Comparison of ENCODE assay signal across 8 cellular contexts in the genomic region with DNA sequence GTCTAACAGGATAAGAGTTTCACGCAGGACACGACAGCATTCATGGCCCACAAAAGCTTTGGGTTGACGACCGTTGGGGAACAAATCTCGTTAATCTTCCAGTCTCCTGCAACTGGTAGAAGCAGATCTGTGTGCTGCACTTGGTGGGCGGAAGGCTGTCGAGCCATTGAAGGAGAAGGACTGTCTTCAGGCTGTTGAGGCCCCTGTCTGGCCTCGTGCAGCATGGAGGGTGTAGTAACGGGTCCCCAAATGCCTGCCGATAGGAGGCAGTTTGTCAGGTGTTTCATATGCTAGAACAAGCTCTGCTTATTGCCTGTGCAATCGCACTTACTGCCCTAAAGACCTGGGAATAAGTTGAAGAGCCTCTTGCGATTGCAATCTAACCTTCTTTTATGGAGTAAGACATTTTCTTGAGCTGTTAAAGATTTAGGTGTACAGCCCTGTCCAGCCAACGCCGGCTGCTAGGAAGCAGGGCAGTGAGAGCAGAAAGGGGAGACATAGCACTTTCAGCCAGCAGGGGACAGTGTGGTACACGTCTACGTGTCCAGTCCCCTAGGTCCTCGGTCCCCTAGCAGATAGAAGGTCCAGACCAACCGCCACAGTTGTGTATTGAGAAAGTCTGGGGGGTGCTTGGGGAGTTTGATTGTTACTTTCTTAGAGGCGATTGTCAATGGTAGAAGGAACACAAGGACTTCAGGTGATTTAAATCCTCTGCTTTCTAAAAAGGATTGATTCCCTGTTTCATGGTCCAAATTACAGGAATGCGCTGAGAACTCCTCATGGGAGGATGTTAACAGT.
DNase-seq lines count a peak whose midpoint lies in the region; ATAC-seq and TF ChIP-seq lines count a peak whose summit lies in the region.

No MANE protein-coding gene starts in this region.

- no peak overlapping the region for H3K27ac Mint-ChIP-seq in activated T-helper 2 cell treated with anti-CD3 and anti-CD28 coated beads, Interferon-gamma antibody, Interleukin-2, Interleukin-4, amounts not matched to agents 10 μg/mL and 5 μg/mL and 100 μg/mL, durations not matched to agents 14 hours and 24 hours and 36 hours

- H3K27me3 Mint-ChIP-seq in activated T-helper 2 cell treated with anti-CD3 and anti-CD28 coated beads, Interferon-gamma antibody, Interleukin-2, Interleukin-4, amounts not matched to agents 10 μg/mL and 5 μg/mL and 100 μg/mL, durations not matched to agents 14 hours and 24 hours and 36 hours (ENCODE audit: low read depth) = peaks cover 5% of the 10 kb centered on the region

- TF ChIP-seq CTCF in BJ (IDR thresholded peaks at IDR 0.05; ENCODE audit: insufficient read depth, low read depth, low read length) (peak; percentile 82), right lobe of liver (IDR thresholded peaks at IDR 0.05) (peak; percentile 88 to 94 (median 92)), uterus (IDR thresholded peaks at IDR 0.05) (peak; percentile 18 to 52 (median 41))

- H3K9me3 Mint-ChIP-seq in activated T-helper 2 cell treated with anti-CD3 and anti-CD28 coated beads, Interferon-gamma antibody, Interleukin-2, Interleukin-4, amounts not matched to agents 10 μg/mL and 5 μg/mL and 100 μg/mL, durations not matched to agents 14 hours and 24 hours and 36 hours = no peaks in the 10 kb centered on the region

- no peaks in the 10 kb centered on the region for H3K9me3 ChIP-seq in GM23248 (ENCODE audit: low read depth)
- no peaks in the 10 kb centered on the region for H3K9me3 ChIP-seq in right lobe of liver
- no peaks in the 10 kb centered on the region for H3K9me3 ChIP-seq in uterus

- no peak overlapping the region for H3K4me3 Mint-ChIP-seq in activated T-helper 2 cell treated with anti-CD3 and anti-CD28 coated beads, Interferon-gamma antibody, Interleukin-2, Interleukin-4, amounts not matched to agents 10 μg/mL and 5 μg/mL and 100 μg/mL, durations not matched to agents 14 hours and 24 hours and 36 hours (ENCODE audit: low read depth)

- peaks cover 14% of the 10 kb centered on the region for H3F3A ChIP-seq in GM23248 (ENCODE audit: insufficient read depth)

- H3K4me1 Mint-ChIP-seq in activated T-helper 2 cell treated with anti-CD3 and anti-CD28 coated beads, Interferon-gamma antibody, Interleukin-2, Interleukin-4, amounts not matched to agents 10 μg/mL and 5 μg/mL and 100 μg/mL, durations not matched to agents 14 hours and 24 hours and 36 hours (ENCODE audit: low read depth) = no peaks in the 10 kb centered on the region

- H3K36me3 ChIP-seq in BJ (ENCODE audit: control insufficient read depth, insufficient read depth, low read length) (no peaks in the 10 kb centered on the region), GM23248 (ENCODE audit: low read depth) (no peaks in the 10 kb centered on the region), right lobe of liver (no peaks in the 10 kb centered on the region), uterus (no peaks in the 10 kb centered on the region)

- H3K4me3 ChIP-seq in BJ (ENCODE audit: low read depth, low read length) (no peak overlapping the region), GM23248 (no peak overlapping the region), right lobe of liver (no peak overlapping the region), uterus (no peak overlapping the region)

- peaks cover 19% of the 10 kb centered on the region for H3K4me1 ChIP-seq in GM23248 (ENCODE audit: insufficient read depth)
- peaks cover 0 to 9% (median 0%) of the 10 kb centered on the region in 4 donors for H3K4me1 ChIP-seq in right lobe of liver
- H3K4me1 ChIP-seq in uterus = no peaks in the 10 kb centered on the region

- H3K9ac ChIP-seq in GM23248 = no peak overlapping the region

- WGBS in GM23248 (ENCODE audit: low coverage in 1 of 2, low lambda C conversion rate in 2 of 2, missing lambda C conversion rate in 2 of 2), 2 experiments = 76 to 78% methylated on average over 20 of the region's 20 CpGs
- 43% methylated on average over 14 of the region's 20 CpGs for WGBS in right lobe of liver (ENCODE audit: insufficient coverage, low coverage, low lambda C conversion rate, missing lambda C conversion rate)

- no peaks in the 10 kb centered on the region for H3K9me2 ChIP-seq in GM23248 (ENCODE audit: insufficient read depth)

- in situ Hi-C loops in GM23248 (cut with MboI) = loop anchor here (5.0 kb wide), 1 partner anchor 162 kb away; no protein-coding TSS in a partner anchor

- CTCF ChIA-PET in BJ (lab: Yijun Ruan, JAX) = interaction anchor here (0.7 to 6.9 kb wide), 10 partner anchors 8 to 507 kb away, joined by 3 to 153 read pairs (median 6); a partner anchor contains a TSS

- TF ChIP-seq POLR2A in right lobe of liver (IDR thresholded peaks at IDR 0.05) (no peak), uterus (IDR thresholded peaks at IDR 0.05) (no peak)

- peak; percentile 79 to 87 (median 83) for ATAC-seq in right lobe of liver

- H2AFZ ChIP-seq in GM23248 = no peak overlapping the region

- H3K36me3 Mint-ChIP-seq in activated T-helper 2 cell treated with anti-CD3 and anti-CD28 coated beads, Interferon-gamma antibody, Interleukin-2, Interleukin-4, amounts not matched to agents 10 μg/mL and 5 μg/mL and 100 μg/mL, durations not matched to agents 14 hours and 24 hours and 36 hours (ENCODE audit: low read depth) = no peaks in the 10 kb centered on the region

- no peaks in the 10 kb centered on the region for H4K20me1 ChIP-seq in GM23248 (ENCODE audit: insufficient read depth)

- H3K27me3 ChIP-seq in BJ (ENCODE audit: control insufficient read depth, insufficient read depth, low read length) = no peaks in the 10 kb centered on the region; the same call in 1 of the 2 replicates
- no peaks in the 10 kb centered on the region for H3K27me3 ChIP-seq in GM23248 (replicated peaks; ENCODE audit: insufficient read depth)
- no peaks in the 10 kb centered on the region for H3K27me3 ChIP-seq in right lobe of liver
- H3K27me3 ChIP-seq in uterus = no peaks in the 10 kb centered on the region

- H3K79me2 ChIP-seq in GM23248 (ENCODE audit: insufficient read depth) = no peaks in the 10 kb centered on the region

- intact Hi-C loops in right lobe of liver (cut with DNase I) = loop anchor here (5.0 to 10.0 kb wide), 2 partner anchors 165 to 167 kb away; no protein-coding TSS in a partner anchor
- intact Hi-C loops in uterus (cut with DNase I; ENCODE audit: low total_unique reads) = loop anchor here (5.0 kb wide), 1 partner anchor 167 kb away; no protein-coding TSS in a partner anchor
- intact Hi-C loops in activated T-helper 2 cell treated with anti-CD3 and anti-CD28 coated beads, Interferon-gamma antibody, Interleukin-2, Interleukin-4, amounts not matched to agents 10 μg/mL and 5 μg/mL and 100 μg/mL, durations not matched to agents 14 hours and 24 hours and 36 hours (cut with micrococcal nuclease) = no loop called here

- H3K27ac ChIP-seq in GM23248 (no peak overlapping the region), right lobe of liver (no peak overlapping the region), uterus (no peak overlapping the region)

- no peak for DNase-seq in BJ (ENCODE audit: low read depth)
- DNase-seq in GM23248 = peak; percentile 72
- DNase-seq in OCI-M2 (lab: John Stamatoyannopoulos, UW; ENCODE audit: unreplicated experiment) = peak; percentile 44
- peak; percentile 33 for DNase-seq in cerebellar cortex (ENCODE audit: low spot score)
- DNase-seq in right lobe of liver = peak in 2 of 3 donors; percentile 75 to 79
- no peak for DNase-seq in uterus
- no peak for DNase-seq in activated T-helper 2 cell treated with anti-CD3 and anti-CD28 coated beads, Interferon-gamma antibody, Interleukin-2, Interleukin-4, amounts not matched to agents 10 μg/mL and 5 μg/mL and 100 μg/mL, durations not matched to agents 14 hours and 24 hours and 36 hours (ENCODE audit: low spot score)
- no peak for DNase-seq in NCI-H2171 treated with DMSO at 0.1 percent for 48 hours (lab: John Stamatoyannopoulos, UW)

- H3K4me2 ChIP-seq in GM23248 (ENCODE audit: unreplicated experiment) = no peak overlapping the region

- POLR2A ChIA-PET in BJ (lab: Charles Lee) = no interaction called here

Comparison
In these comparisons a context has a peak if more than half of its experiments do, and no peak if none do; other contexts are left out.
1. DNase-seq: peak in GM23248 (single experiment), OCI-M2 (single experiment), cerebellar cortex (single experiment) and right lobe of liver (2 of 3); none in BJ (single experiment), uterus (0 of 2), activated T-helper 2 cell treated with anti-CD3 and anti-CD28 coated beads, Interferon-gamma antibody, Interleukin-2, Interleukin-4, amounts not matched to agents 10 μg/mL and 5 μg/mL and 100 μg/mL, durations not matched to agents 14 hours and 24 hours and 36 hours (single experiment) and NCI-H2171 treated with DMSO at 0.1 percent for 48 hours (single experiment).
2. CTCF ChIP-seq: peak in every context shown above with its lines; median percentile 92 in right lobe of liver; 82 in BJ; 41 in uterus.